Comparison of ENCODE assay signal across 1 cellular context in genomic region chr13:86559915-86560314, GRCh38.
TF ChIP-seq lines count a peak whose summit lies in the region.

No MANE protein-coding gene starts in this region.

TF ChIP-seq in GM12878, 131 proteins besides CTCF, POLR2A, EP300 and RAD21 (continued from another document):
- TF ChIP-seq MTA2 (IDR thresholded peaks at IDR 0.05; ENCODE audit: low read depth) = peak; percentile 59
